ENCODE assay signal across 1 cellular context in the genomic region with DNA sequence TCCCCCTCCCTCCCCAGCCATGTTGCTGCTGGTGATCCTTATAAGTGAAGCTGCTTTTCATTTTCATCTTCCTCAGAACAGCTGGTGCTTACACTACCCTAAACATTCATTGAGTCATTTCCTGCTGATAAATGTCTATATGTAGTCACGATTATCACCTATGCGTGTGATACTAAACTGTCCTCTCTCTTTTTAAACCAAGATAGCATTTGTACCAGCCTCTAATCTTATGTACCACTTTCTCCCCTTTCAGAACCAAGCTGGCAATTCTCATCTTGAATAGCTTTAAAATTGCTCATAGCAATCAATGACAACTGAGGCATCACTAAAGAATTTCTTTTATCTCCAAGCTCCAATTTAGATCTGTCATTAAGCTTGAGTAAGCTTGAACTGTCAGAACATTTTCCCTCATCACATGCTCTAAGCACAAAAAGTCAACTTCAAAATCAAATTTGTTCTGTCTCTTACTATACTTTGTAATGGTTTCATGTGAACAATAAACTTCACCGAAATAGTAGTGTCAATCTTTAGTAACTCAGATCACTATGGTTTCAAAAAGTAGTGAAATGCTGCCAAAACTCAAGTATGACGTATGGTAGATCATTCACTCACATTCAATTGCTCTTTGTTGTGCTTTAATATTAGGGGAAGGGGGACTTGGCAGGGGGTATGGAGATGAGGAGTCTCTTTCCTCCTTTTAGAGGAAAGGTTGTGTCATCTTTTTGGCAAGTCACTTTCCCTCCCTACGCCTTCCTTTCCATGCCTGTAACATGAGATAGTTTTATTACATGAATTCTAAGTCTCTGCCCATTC.
TF ChIP-seq lines count a peak whose summit lies in the region.

No MANE protein-coding gene starts in this region.

TF ChIP-seq in IMR-90, 13 proteins besides CTCF, POLR2A, EP300 and RAD21 (continued from another document):
- TF ChIP-seq, protein P1, sequence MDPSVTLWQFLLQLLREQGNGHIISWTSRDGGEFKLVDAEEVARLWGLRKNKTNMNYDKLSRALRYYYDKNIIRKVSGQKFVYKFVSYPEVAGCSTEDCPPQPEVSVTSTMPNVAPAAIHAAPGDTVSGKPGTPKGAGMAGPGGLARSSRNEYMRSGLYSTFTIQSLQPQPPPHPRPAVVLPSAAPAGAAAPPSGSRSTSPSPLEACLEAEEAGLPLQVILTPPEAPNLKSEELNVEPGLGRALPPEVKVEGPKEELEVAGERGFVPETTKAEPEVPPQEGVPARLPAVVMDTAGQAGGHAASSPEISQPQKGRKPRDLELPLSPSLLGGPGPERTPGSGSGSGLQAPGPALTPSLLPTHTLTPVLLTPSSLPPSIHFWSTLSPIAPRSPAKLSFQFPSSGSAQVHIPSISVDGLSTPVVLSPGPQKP (IDR thresholded peaks at IDR 0.05; ENCODE audit: borderline replicate concordance, low read depth, low read length) = no peak
- TF ChIP-seq NFE2L2 (IDR thresholded peaks at IDR 0.05; ENCODE audit: low read depth, low read length) (no peak), BHLHE40 (IDR thresholded peaks at IDR 0.05; ENCODE audit: low read depth, low read length) (no peak), SMC3 (IDR thresholded peaks at IDR 0.05; ENCODE audit: low read depth, low read length) (no peak), CEBPB (IDR thresholded peaks at IDR 0.05; ENCODE audit: low read depth, low read length) (no peak)
